ENCODE assay signal across 22 cellular contexts in genomic region chr2:241932895-241933174, GRCh38.
A peak's percentile ranks its signal among the peaks of the same experiment; 100 is the strongest.
DNase-seq lines count a peak whose midpoint lies in the region; ATAC-seq and TF ChIP-seq lines count a peak whose summit lies in the region.
"Had no signal": no experiment of that assay in that cellular context is flagged by ENCODE, and none has a peak within 500 bp of the region (broad histone marks: within the 10 kb centered on the region; RNA-seq: fewer than 3 reads in every experiment).

No MANE protein-coding gene starts in this region.

- no peak for DNase-seq in activated CD8-positive, alpha-beta memory T cell treated with anti-CD3 and anti-CD28 coated beads, Interleukin-2, amount 10 ng/mL, durations not matched to agents 7 days and 5 days
- DNase-seq in activated CD8-positive, alpha-beta memory T cell treated with anti-CD3 and anti-CD28 coated beads, Interleukin-2, amount 50 U/mL, for 48 hours, result no peak
- DNase-seq in dorsolateral prefrontal cortex, result peak in 1 of 10 donors; percentile 43
- no peak for DNase-seq in osteoblast (ENCODE audit: insufficient read length, low spot score, missing footprints)
- DNase-seq in upper lobe of right lung, result no peak
- no peak for DNase-seq in globus pallidus (ENCODE audit: low spot score)
- no peak for DNase-seq in SHP77 treated with DMSO at 0.1 percent for 48 hours (lab: John Stamatoyannopoulos, UW)
- DNase-seq: activated CD4-positive, alpha-beta T cell treated with anti-CD3 and anti-CD28 coated beads, Interleukin-2, amount 50 U/mL, for 1 hour; activated T-cell treated with anti-CD3 and anti-CD28 coated beads, Interleukin-2, amount 50 U/mL, for 48 hours; DMS 273 treated with DMSO at 0.1 percent for 48 hours; GF-D8; NCI-H1105 treated with DMSO at 0.1 percent for 48 hours; NCI-H2107; NCI-H526; OCI-M1; spleen had no signal

- H3K36me3 Mint-ChIP-seq in activated CD8-positive, alpha-beta memory T cell treated with anti-CD3 and anti-CD28 coated beads, Interleukin-2, amount 10 ng/mL, durations not matched to agents 7 days and 5 days, result peaks cover 9% of the 10 kb centered on the region
- H3K36me3 Mint-ChIP-seq: CD14-positive monocyte had no signal

- CTCF ChIA-PET in activated CD8-positive, alpha-beta memory T cell treated with anti-CD3 and anti-CD28 coated beads, Interleukin-2, amount 10 ng/mL, durations not matched to agents 7 days and 5 days (lab: Charles Lee), result interaction anchor here (0.6 to 1.5 kb wide), 3 partner anchors 9 to 554 kb away, joined by 3 to 4 read pairs (median 3); no protein-coding TSS in a partner anchor

- H3K9me3 ChIP-seq in osteoblast (ENCODE audit: low read depth, low read length), result no peaks in the 10 kb centered on the region
- H3K9me3 ChIP-seq in upper lobe of right lung, result no peaks in the 10 kb centered on the region
- H3K9me3 ChIP-seq: suprapubic skin had no signal

- H3K36me3 ChIP-seq in osteoblast (ENCODE audit: insufficient read depth, low read length), result no peaks in the 10 kb centered on the region
- no peaks in the 10 kb centered on the region for H3K36me3 ChIP-seq in upper lobe of right lung
- H3K36me3 ChIP-seq: suprapubic skin had no signal

- no peak for ATAC-seq in activated CD8-positive, alpha-beta memory T cell treated with anti-CD3 and anti-CD28 coated beads, Interleukin-2, amount 10 ng/mL, durations not matched to agents 7 days and 5 days
- ATAC-seq in upper lobe of right lung (no peak), GM19351 (IDR thresholded peaks at IDR 0.05; ENCODE audit: unreplicated experiment) (no peak)
- ATAC-seq: GM12878, K562 had no signal

- H3K27me3 Mint-ChIP-seq in activated CD8-positive, alpha-beta memory T cell treated with anti-CD3 and anti-CD28 coated beads, Interleukin-2, amount 10 ng/mL, durations not matched to agents 7 days and 5 days, result no peaks in the 10 kb centered on the region
- H3K27me3 Mint-ChIP-seq: activated naive CD8-positive, alpha-beta T cell had no signal

- peaks cover 0 to 4% (median 0%) of the 10 kb centered on the region in 45 donors for H3K27me3 ChIP-seq in dorsolateral prefrontal cortex
- H3K27me3 ChIP-seq in osteoblast (ENCODE audit: insufficient read depth, low read length), result no peaks in the 10 kb centered on the region
- no peaks in the 10 kb centered on the region for H3K27me3 ChIP-seq in upper lobe of right lung
- H3K27me3 ChIP-seq: spleen, suprapubic skin had no signal

- TF ChIP-seq CTCF in dorsolateral prefrontal cortex (IDR thresholded peaks at IDR 0.05 in 54 of 56, conservative IDR thresholded peaks at IDR 0.05 in 2 of 56; ENCODE audit: low read depth in 1 of 56, partially characterized antibody in 56 of 56), result no peak
- no peak for TF ChIP-seq CTCF in osteoblast (IDR thresholded peaks at IDR 0.05; ENCODE audit: extremely low read depth, low read depth, low read length)
- TF ChIP-seq CTCF in upper lobe of right lung (IDR thresholded peaks at IDR 0.05), result no peak

- H3K4me1 Mint-ChIP-seq in activated CD8-positive, alpha-beta memory T cell treated with anti-CD3 and anti-CD28 coated beads, Interleukin-2, amount 10 ng/mL, durations not matched to agents 7 days and 5 days, result peaks cover 17% of the 10 kb centered on the region

- H3K4me1 ChIP-seq in osteoblast (ENCODE audit: insufficient read depth, low read length) (peaks cover 17% of the 10 kb centered on the region), upper lobe of right lung (peaks cover 4% of the 10 kb centered on the region)

- H3K9me3 Mint-ChIP-seq in activated CD8-positive, alpha-beta memory T cell treated with anti-CD3 and anti-CD28 coated beads, Interleukin-2, amount 10 ng/mL, durations not matched to agents 7 days and 5 days (ENCODE audit: low read depth), result peaks cover 5% of the 10 kb centered on the region

- peak overlapping the region; percentile 62 for H3K27ac Mint-ChIP-seq in activated CD8-positive, alpha-beta memory T cell treated with anti-CD3 and anti-CD28 coated beads, Interleukin-2, amount 10 ng/mL, durations not matched to agents 7 days and 5 days
- H3K27ac Mint-ChIP-seq: activated naive CD8-positive, alpha-beta T cell; CD14-positive monocyte had no signal

- no peaks in the 10 kb centered on the region for H3K79me2 ChIP-seq in osteoblast (ENCODE audit: insufficient read depth, low read length)

- no peaks in the 10 kb centered on the region for H4K20me1 ChIP-seq in osteoblast (ENCODE audit: insufficient read depth, low read length)

- peak overlapping the region in 39 of 59 donors; percentile 6 to 85 (median 64) for H3K27ac ChIP-seq in dorsolateral prefrontal cortex
- H3K27ac ChIP-seq in osteoblast (ENCODE audit: low read depth, low read length), result no peak overlapping the region
- H3K27ac ChIP-seq in upper lobe of right lung, result peak overlapping the region; percentile 36
- H3K27ac ChIP-seq: suprapubic skin had no signal

- peak overlapping the region; percentile 22 for H2AFZ ChIP-seq in osteoblast (ENCODE audit: low read length)

- no peak overlapping the region for H3K4me3 ChIP-seq in dorsolateral prefrontal cortex
- no peak overlapping the region for H3K4me3 ChIP-seq in osteoblast (ENCODE audit: insufficient read depth, low read length)
- no peak overlapping the region for H3K4me3 ChIP-seq in upper lobe of right lung
- H3K4me3 ChIP-seq: GM12878, K562, spleen, suprapubic skin had no signal

- H3K4me3 Mint-ChIP-seq in activated CD8-positive, alpha-beta memory T cell treated with anti-CD3 and anti-CD28 coated beads, Interleukin-2, amount 10 ng/mL, durations not matched to agents 7 days and 5 days, result no peak overlapping the region
- H3K4me3 Mint-ChIP-seq: activated naive CD8-positive, alpha-beta T cell; CD14-positive monocyte had no signal

- intact Hi-C loops in dorsolateral prefrontal cortex (cut with DNase I) (no loop called here), upper lobe of right lung (cut with DNase I) (no loop called here)

- no peak overlapping the region for H3K4me2 ChIP-seq in osteoblast (ENCODE audit: insufficient read depth, low read length)
